24 cellular contexts compared by ENCODE assay signal in genomic region chr20:35018578-35019371, GRCh38.
DNase-seq lines count a peak whose midpoint lies in the region; ATAC-seq and TF ChIP-seq lines count a peak whose summit lies in the region.
"Had no signal": no experiment of that assay in that cellular context is flagged by ENCODE, and none has a peak within 500 bp of the region (broad histone marks: within the 10 kb centered on the region; RNA-seq: fewer than 3 reads in every experiment).

No MANE protein-coding gene starts in this region.

- H3K79me1 ChIP-seq in IMR-90 (ENCODE audit: low read depth in 1 of 2, low read length in 2 of 2) = peaks cover 18 to 73% of the 10 kb centered on the region in 2 experiments

- H3K9me1 ChIP-seq in IMR-90 (ENCODE audit: insufficient read depth, low read length) = peaks cover 10% of the 10 kb centered on the region

- H3K9me3 ChIP-seq in IMR-90 (ENCODE audit: control insufficient read depth, insufficient read depth, low read length) (no peaks in the 10 kb centered on the region), skeletal muscle tissue (ENCODE audit: control insufficient read depth in 3 of 3, low read length in 3 of 3) (no peaks in the 10 kb centered on the region)
- H3K9me3 ChIP-seq: heart left ventricle, ovary, thoracic aorta had no signal

- WGBS in IMR-90 (ENCODE audit: extremely low coverage in 2 of 2, insufficient read length in 1 of 2), 2 experiments = 100% methylated on average over 2 of the region's 11 CpGs; no CpG with 5 or more reads in 1 of the 2 experiments

- H3K36me3 ChIP-seq in IMR-90 (ENCODE audit: control insufficient read depth, insufficient read depth, low read length) = peaks cover 59% of the 10 kb centered on the region
- H3K36me3 ChIP-seq in skeletal muscle tissue (ENCODE audit: control insufficient read depth in 3 of 3, insufficient read depth in 3 of 3, low read length in 3 of 3) = peaks cover 16 to 24% (median 16%) of the 10 kb centered on the region in 3 donors
- H3K36me3 ChIP-seq: ovary had no signal

- peaks cover 27% of the 10 kb centered on the region for H4K20me1 ChIP-seq in IMR-90 (ENCODE audit: insufficient read depth, low read length)

- H3K4me2 ChIP-seq in IMR-90 (ENCODE audit: low read depth, low read length) = no peak overlapping the region

- in situ Hi-C loops in IMR-90 (cut with MboI; ENCODE audit: low sequenced_read_pairs) = no loop called here

- H3K4me1 ChIP-seq in IMR-90 (ENCODE audit: control insufficient read depth, insufficient read depth, low read length) = peaks cover 8% of the 10 kb centered on the region
- H3K4me1 ChIP-seq in skeletal muscle tissue (ENCODE audit: control insufficient read depth in 3 of 3, insufficient read depth in 3 of 3, low read length in 3 of 3) = peaks cover 49 to 66% (median 50%) of the 10 kb centered on the region in 3 donors

- dilution Hi-C loops in IMR-90 (cut with HindIII; ENCODE audit: low sequenced_read_pairs, unreplicated experiment) = no loop called here

- H3K27ac Mint-ChIP-seq in activated CD4-positive, alpha-beta memory T cell treated with anti-CD3 and anti-CD28 coated beads, Interleukin-2, amount 10 ng/mL, durations not matched to agents 7 days and 5 days = no peak overlapping the region
- H3K27ac Mint-ChIP-seq: activated naive CD8-positive, alpha-beta T cell treated with anti-CD3 and anti-CD28 coated beads for 36 hours; natural killer cell treated with Interleukin-12 subunit alpha and Interleukin-12 subunit beta and Interleukin-15 and Interleukin-18, amount 100 ng/mL, for 72 hours; stimulated activated memory B cell treated with anti-CD40 and anti-IgM and Interleukin-4, amounts not matched to agents 10 μg/mL and 1 μg/mL and 100 μg/mL, for 72 hours had no signal

- H2AK9ac ChIP-seq in IMR-90 (replicated peaks; ENCODE audit: low read depth, low read length, poor library complexity) = no peak overlapping the region

- TF ChIP-seq CTCF in AG10803 (conservative IDR thresholded peaks at IDR 0.05; ENCODE audit: low read length) (no peak), IMR-90 (conservative IDR thresholded peaks at IDR 0.05; ENCODE audit: low read depth, low read length) (no peak)

- DNase-seq in AG10803 (ENCODE audit: low read depth) (peak; percentile 26), IMR-90 (no peak), erythroblast (lab: John Stamatoyannopoulos, UW) (peak; percentile 15 to 30), NCI-H2107 treated with DMSO at 0.1 percent for 48 hours (lab: John Stamatoyannopoulos, UW; ENCODE audit: unreplicated experiment) (no peak), cerebellum (ENCODE audit: low spot score) (no peak)
- DNase-seq in activated CD4-positive, alpha-beta memory T cell treated with anti-CD3 and anti-CD28 coated beads, Interleukin-2, amount 10 ng/mL, durations not matched to agents 7 days and 5 days = no peak
- DNase-seq: activated CD4-positive, CD25-positive, alpha-beta regulatory T cell treated with anti-CD3 and anti-CD28 coated beads, Interleukin-2, amount 50 U/mL, for 72 hours; activated naive CD8-positive, alpha-beta T cell treated with anti-CD3 and anti-CD28 coated beads for 36 hours; CD8-positive, alpha-beta memory T cell; endodermal cell; GF-D8; heart left ventricle; midbrain; NCI-H1092 treated with DMSO at 0.1 percent for 48 hours; NCI-H2029; SHP77; stimulated activated CD4-positive, alpha-beta T cell treated with anti-CD3 and anti-CD28 coated beads, Interleukin-1b, Interleukin-23, amount 100 ng/mL, for 48 hours; SW 1271 had no signal

- no peak overlapping the region for H2AK5ac ChIP-seq in IMR-90 (ENCODE audit: low read depth, low read length)

- no peaks in the 10 kb centered on the region for H3K4me1 Mint-ChIP-seq in activated CD4-positive, alpha-beta memory T cell treated with anti-CD3 and anti-CD28 coated beads, Interleukin-2, amount 10 ng/mL, durations not matched to agents 7 days and 5 days
- H3K4me1 Mint-ChIP-seq: activated naive CD8-positive, alpha-beta T cell treated with anti-CD3 and anti-CD28 coated beads for 36 hours; CD8-positive, alpha-beta memory T cell; endodermal cell had no signal

- H3K4me3 ChIP-seq in AG10803 (ENCODE audit: low read length) = no peak overlapping the region
- no peak overlapping the region for H3K4me3 ChIP-seq in IMR-90 (ENCODE audit: insufficient read depth, low read depth, low read length)
- no peak overlapping the region for H3K4me3 ChIP-seq in skeletal muscle tissue (ENCODE audit: low read length in 3 of 3)
- H3K4me3 ChIP-seq: heart left ventricle, ovary, thoracic aorta had no signal

- POLR2A ChIA-PET in IMR-90 (lab: Charles Lee; ENCODE audit: unreplicated experiment) = no interaction called here
- POLR2A ChIA-PET in activated CD4-positive, alpha-beta memory T cell treated with anti-CD3 and anti-CD28 coated beads, Interleukin-2, amount 10 ng/mL, durations not matched to agents 7 days and 5 days (lab: Charles Lee) = interaction anchor here (1.1 kb wide), 1 partner anchor 20 kb away, joined by 4 read pairs; no protein-coding TSS in a partner anchor

- no peak overlapping the region for H3K18ac ChIP-seq in IMR-90 (ENCODE audit: low read depth, low read length)

- peak overlapping the region; percentile 13 for H2AFZ ChIP-seq in IMR-90 (replicated peaks; ENCODE audit: low read length, poor library complexity)

- intact Hi-C loops in IMR-90 (cut with micrococcal nuclease) = loop anchor here (5.0 kb wide), 1 partner anchor 146 kb away; the partner anchor contains the start of gene GGT7

- no peak overlapping the region for H2BK15ac ChIP-seq in IMR-90 (ENCODE audit: low read depth, low read length)

- no peak overlapping the region for H2BK20ac ChIP-seq in IMR-90 (ENCODE audit: low read depth, low read length)

- H3K4ac ChIP-seq in IMR-90 (ENCODE audit: low read depth, low read length) = no peak overlapping the region

- H3K9me3 Mint-ChIP-seq in activated CD4-positive, alpha-beta memory T cell treated with anti-CD3 and anti-CD28 coated beads, Interleukin-2, amount 10 ng/mL, durations not matched to agents 7 days and 5 days = no peaks in the 10 kb centered on the region
- H3K9me3 Mint-ChIP-seq: activated naive CD8-positive, alpha-beta T cell treated with anti-CD3 and anti-CD28 coated beads for 36 hours; CD8-positive, alpha-beta memory T cell; endodermal cell; natural killer cell treated with Interleukin-12 subunit alpha and Interleukin-12 subunit beta and Interleukin-15 and Interleukin-18, amount 100 ng/mL, for 72 hours; stimulated activated memory B cell treated with anti-CD40 and anti-IgM and Interleukin-4, amounts not matched to agents 10 μg/mL and 1 μg/mL and 100 μg/mL, for 72 hours had no signal

- no peak overlapping the region for H4K91ac ChIP-seq in IMR-90 (ENCODE audit: insufficient read depth, low read depth, low read length)

- peak overlapping the region; percentile 16 for H2BK5ac ChIP-seq in IMR-90 (ENCODE audit: low read depth, low read length, poor library complexity, severe bottlenecking)

- no peak overlapping the region for H3K56ac ChIP-seq in IMR-90 (ENCODE audit: extremely low read depth, insufficient read depth, low read length)

- no peak overlapping the region for H3K23ac ChIP-seq in IMR-90 (ENCODE audit: low read depth, low read length)

- no TSS peak for BruUV-seq in IMR-90 (replicated peaks; lab: Mats Ljungman, UMichigan)

- H3K4me3 Mint-ChIP-seq in activated CD4-positive, alpha-beta memory T cell treated with anti-CD3 and anti-CD28 coated beads, Interleukin-2, amount 10 ng/mL, durations not matched to agents 7 days and 5 days = no peak overlapping the region
- H3K4me3 Mint-ChIP-seq: activated naive CD8-positive, alpha-beta T cell treated with anti-CD3 and anti-CD28 coated beads for 36 hours; endodermal cell; natural killer cell treated with Interleukin-12 subunit alpha and Interleukin-12 subunit beta and Interleukin-15 and Interleukin-18, amount 100 ng/mL, for 72 hours; stimulated activated memory B cell treated with anti-CD40 and anti-IgM and Interleukin-4, amounts not matched to agents 10 μg/mL and 1 μg/mL and 100 μg/mL, for 72 hours had no signal

- H4K5ac ChIP-seq in IMR-90 (ENCODE audit: low read depth, low read length) = no peak overlapping the region

- peaks cover 35% of the 10 kb centered on the region for H3K36me3 Mint-ChIP-seq in activated CD4-positive, alpha-beta memory T cell treated with anti-CD3 and anti-CD28 coated beads, Interleukin-2, amount 10 ng/mL, durations not matched to agents 7 days and 5 days (ENCODE audit: low read depth)

- TF ChIP-seq RAD21 in IMR-90 (IDR thresholded peaks at IDR 0.05; ENCODE audit: low read length) = no peak

- H3K27me3 ChIP-seq in IMR-90 (ENCODE audit: control insufficient read depth, insufficient read depth, low read length) (no peaks in the 10 kb centered on the region), skeletal muscle tissue (ENCODE audit: control insufficient read depth in 3 of 3, insufficient read depth in 3 of 3, low read length in 3 of 3) (no peaks in the 10 kb centered on the region)
- H3K27me3 ChIP-seq: heart left ventricle, ovary had no signal

- no peak overlapping the region for H3K9ac ChIP-seq in IMR-90 (ENCODE audit: low read depth, low read length)
- peak overlapping the region in 1 of 3 donors; percentile 33 for H3K9ac ChIP-seq in skeletal muscle tissue (ENCODE audit: low read depth in 1 of 3, low read length in 3 of 3)

- no peak overlapping the region for H2BK120ac ChIP-seq in IMR-90 (ENCODE audit: low read depth, low read length)

- ATAC-seq in IMR-90 (ENCODE audit: low read depth) (no peak), GM18873 (IDR thresholded peaks at IDR 0.05; ENCODE audit: low FRiP score, unreplicated experiment) (no peak)
- ATAC-seq: natural killer cell treated with Interleukin-12 subunit alpha and Interleukin-12 subunit beta and Interleukin-15 and Interleukin-18, amount 100 ng/mL, for 72 hours; stimulated activated memory B cell treated with anti-CD40 and anti-IgM and Interleukin-4, amounts not matched to agents 10 μg/mL and 1 μg/mL and 100 μg/mL, for 72 hours had no signal

- no peaks in the 10 kb centered on the region for H3K27me3 Mint-ChIP-seq in activated CD4-positive, alpha-beta memory T cell treated with anti-CD3 and anti-CD28 coated beads, Interleukin-2, amount 10 ng/mL, durations not matched to agents 7 days and 5 days
- H3K27me3 Mint-ChIP-seq: activated naive CD8-positive, alpha-beta T cell treated with anti-CD3 and anti-CD28 coated beads for 36 hours; natural killer cell treated with Interleukin-12 subunit alpha and Interleukin-12 subunit beta and Interleukin-15 and Interleukin-18, amount 100 ng/mL, for 72 hours; stimulated activated memory B cell treated with anti-CD40 and anti-IgM and Interleukin-4, amounts not matched to agents 10 μg/mL and 1 μg/mL and 100 μg/mL, for 72 hours had no signal

- CTCF ChIA-PET in IMR-90 (lab: Yijun Ruan, JAX) = no interaction called here
- CTCF ChIA-PET in activated CD4-positive, alpha-beta memory T cell treated with anti-CD3 and anti-CD28 coated beads, Interleukin-2, amount 10 ng/mL, durations not matched to agents 7 days and 5 days (lab: Charles Lee) = interaction anchor here (0.7 kb wide), 1 partner anchor 215 kb away, joined by 4 read pairs; no protein-coding TSS in a partner anchor

- no peak overlapping the region for H4K8ac ChIP-seq in IMR-90 (ENCODE audit: low read depth in 2 of 2, low read length in 2 of 2)

- TF ChIP-seq POLR2A in IMR-90 (IDR thresholded peaks at IDR 0.05; ENCODE audit: low read depth, low read length) = no peak
- TF ChIP-seq POLR2A in erythroblast (IDR thresholded peaks at IDR 0.05; ENCODE audit: low read length) = no peak

- H3K27ac ChIP-seq in IMR-90 (ENCODE audit: insufficient read depth, low read length) = no peak overlapping the region
- peak overlapping the region; percentile 37 for H3K27ac ChIP-seq in skeletal muscle tissue (ENCODE audit: low read depth, low read length)
- H3K27ac ChIP-seq: ovary had no signal

- no peak overlapping the region; the same call in 1 of the 2 replicates for H3K14ac ChIP-seq in IMR-90 (replicated peaks; ENCODE audit: low read depth, low read length)

Comparison
In these comparisons a context has a peak if more than half of its experiments do, and no peak if none do; other contexts are left out.
1. DNase-seq: peak in AG10803 (single experiment) and erythroblast (2 of 2); none in IMR-90 (single experiment), activated CD4-positive, alpha-beta memory T cell treated with anti-CD3 and anti-CD28 coated beads, Interleukin-2, amount 10 ng/mL, durations not matched to agents 7 days and 5 days (single experiment), NCI-H2107 treated with DMSO at 0.1 percent for 48 hours (single experiment) and cerebellum (single experiment).